24 cellular contexts compared by ENCODE assay signal in genomic region chr3:48084170-48084569, GRCh38.
DNase-seq lines count a peak whose midpoint lies in the region; ATAC-seq, FAIRE-seq and TF ChIP-seq lines count a peak whose summit lies in the region.
"Had no signal": no experiment of that assay in that cellular context is flagged by ENCODE, and none has a peak within 500 bp of the region (broad histone marks: within the 10 kb centered on the region; RNA-seq: fewer than 3 reads in every experiment).

No MANE protein-coding gene starts in this region.

- H3K4me3 Mint-ChIP-seq in effector memory CD8-positive, alpha-beta T cell = no peak overlapping the region
- H3K4me3 Mint-ChIP-seq: activated T-helper 17 cell treated with anti-CD3 and anti-CD28 coated beads, Interleukin-2, amount 50 U/mL, for 72 hours; stimulated activated effector memory CD8-positive, alpha-beta T cell treated with anti-CD3 and anti-CD28 coated beads, Interleukin-12 subunit alpha, Interleukin-12 subunit beta, amount 100 ng/mL, for 72 hours had no signal

- no peak overlapping the region for H3K4me2 ChIP-seq in GM23248 (ENCODE audit: unreplicated experiment)

- WGBS in GM23248 (ENCODE audit: low coverage in 1 of 2, low lambda C conversion rate in 2 of 2, missing lambda C conversion rate in 2 of 2), 2 experiments = 53 to 55% methylated on average over 2 of the region's 2 CpGs
- 61 to 74% methylated on average over 2 of the region's 2 CpGs for WGBS in sigmoid colon, 2 donors
- 60 to 61% methylated on average over 2 of the region's 2 CpGs for WGBS in pancreas, 2 donors

- H3K4me1 Mint-ChIP-seq in effector memory CD8-positive, alpha-beta T cell (ENCODE audit: low read depth in 2 of 2) = peaks cover 20 to 37% of the 10 kb centered on the region in 2 donors

- H2AFZ ChIP-seq in GM23248 = no peak overlapping the region

- intact Hi-C loops in sigmoid colon (cut with DNase I) (loop anchor here (5.0 kb wide), 1 partner anchor 47 kb away; no protein-coding TSS in a partner anchor), pancreas (cut with DNase I) (no loop called here)

- H3K9ac ChIP-seq in GM23248 = peak overlapping the region; percentile 24

- peaks cover 12% of the 10 kb centered on the region; the same call in 1 of the 2 replicates for H3K36me3 ChIP-seq in GM23248 (ENCODE audit: low read depth)
- H3K36me3 ChIP-seq in sigmoid colon = peaks cover 0 to 9% (median 3%) of the 10 kb centered on the region in 4 donors
- no peaks in the 10 kb centered on the region for H3K36me3 ChIP-seq in pancreas
- H3K36me3 ChIP-seq: neutrophil had no signal

- H3K9me2 ChIP-seq in GM23248 (ENCODE audit: insufficient read depth) = no peaks in the 10 kb centered on the region

- TF ChIP-seq EP300 in sigmoid colon (IDR thresholded peaks at IDR 0.05) = no peak

- H3K27ac ChIP-seq in 22Rv1 (0 out of 2 replicates have a peak overlapping the region, but pooled peaks have one; percentile 94), GM23248 (peak overlapping the region; percentile 98), sigmoid colon (peak overlapping the region; percentile 96 to 100 (median 99)), pancreas (no peak overlapping the region)
- H3K27ac ChIP-seq: neutrophil had no signal

- no peaks in the 10 kb centered on the region for H3K9me3 Mint-ChIP-seq in effector memory CD8-positive, alpha-beta T cell
- H3K9me3 Mint-ChIP-seq: activated T-helper 17 cell treated with anti-CD3 and anti-CD28 coated beads, Interleukin-2, amount 50 U/mL, for 72 hours; stimulated activated effector memory CD8-positive, alpha-beta T cell treated with anti-CD3 and anti-CD28 coated beads, Interleukin-12 subunit alpha, Interleukin-12 subunit beta, amount 100 ng/mL, for 72 hours had no signal

- peaks cover 28% of the 10 kb centered on the region for H4K20me1 ChIP-seq in GM23248 (ENCODE audit: insufficient read depth)

- H3K36me3 Mint-ChIP-seq in effector memory CD8-positive, alpha-beta T cell (ENCODE audit: insufficient read depth) = peaks cover 36% of the 10 kb centered on the region

- peaks cover 41% of the 10 kb centered on the region for H3K4me1 ChIP-seq in GM23248 (ENCODE audit: insufficient read depth)
- peaks cover 0 to 65% (median 53%) of the 10 kb centered on the region in 4 donors for H3K4me1 ChIP-seq in sigmoid colon
- peaks cover 17 to 34% (median 29%) of the 10 kb centered on the region in 3 donors for H3K4me1 ChIP-seq in pancreas

- peaks cover 92% of the 10 kb centered on the region for H3K79me2 ChIP-seq in GM23248 (ENCODE audit: insufficient read depth)

- no peaks in the 10 kb centered on the region for H3K27me3 Mint-ChIP-seq in effector memory CD8-positive, alpha-beta T cell
- H3K27me3 Mint-ChIP-seq: activated T-helper 17 cell treated with anti-CD3 and anti-CD28 coated beads, Interleukin-2, amount 50 U/mL, for 72 hours had no signal

- DNase-seq in GM23248 (peak; percentile 9), sigmoid colon (no peak), pancreas (no peak), pons (ENCODE audit: low spot score) (no peak)
- DNase-seq in effector memory CD8-positive, alpha-beta T cell = no peak
- DNase-seq: AML-193, COR-L47, DND-41, hippocampal formation, NCI-H1105, NCI-H2081 treated with DMSO at 0.1 percent for 48 hours, NCI-H510A treated with DMSO at 0.1 percent for 48 hours, T1000 had no signal

- ATAC-seq in effector memory CD8-positive, alpha-beta T cell (replicated peaks) = no peak
- ATAC-seq in HG02981 (IDR thresholded peaks at IDR 0.05; ENCODE audit: unreplicated experiment) (no peak), pancreas (no peak), GM21447 (IDR thresholded peaks at IDR 0.05; ENCODE audit: unreplicated experiment) (no peak)
- ATAC-seq: activated T-helper 17 cell treated with anti-CD3 and anti-CD28 coated beads, Interleukin-2, amount 50 U/mL, for 72 hours; HCT116; sciatic nerve; SK-N-SH treated with all-trans-retinoic acid at 6 μM for 48 hours; stimulated activated effector memory CD8-positive, alpha-beta T cell treated with anti-CD3 and anti-CD28 coated beads, Interleukin-12 subunit alpha, Interleukin-12 subunit beta, amount 100 ng/mL, for 72 hours had no signal

- TF ChIP-seq POLR2A in sigmoid colon (IDR thresholded peaks at IDR 0.05) = no peak

- no peaks in the 10 kb centered on the region for H3K9me3 ChIP-seq in GM23248 (ENCODE audit: low read depth)
- H3K9me3 ChIP-seq in sigmoid colon = no peaks in the 10 kb centered on the region
- no peaks in the 10 kb centered on the region for H3K9me3 ChIP-seq in pancreas
- H3K9me3 ChIP-seq: neutrophil, tibial nerve had no signal

- no peak for FAIRE-seq in pancreas (lab: Jason Lieb, UNC)
- FAIRE-seq: endothelial cell of umbilical vein had no signal

- H3K27ac Mint-ChIP-seq in effector memory CD8-positive, alpha-beta T cell = peak overlapping the region; percentile 46 to 84
- H3K27ac Mint-ChIP-seq: stimulated activated effector memory CD8-positive, alpha-beta T cell treated with anti-CD3 and anti-CD28 coated beads, Interleukin-12 subunit alpha, Interleukin-12 subunit beta, amount 100 ng/mL, for 72 hours had no signal

- no peaks in the 10 kb centered on the region for H3K27me3 ChIP-seq in GM23248 (replicated peaks; ENCODE audit: insufficient read depth)
- no peaks in the 10 kb centered on the region for H3K27me3 ChIP-seq in sigmoid colon
- H3K27me3 ChIP-seq in pancreas = no peaks in the 10 kb centered on the region
- H3K27me3 ChIP-seq: neutrophil, tibial nerve had no signal

- H3F3A ChIP-seq in GM23248 (ENCODE audit: insufficient read depth) = peaks cover 31% of the 10 kb centered on the region

- TF ChIP-seq CTCF in 22Rv1 (IDR thresholded peaks at IDR 0.05) = no peak
- no peak for TF ChIP-seq CTCF in sigmoid colon (IDR thresholded peaks at IDR 0.05)
- TF ChIP-seq CTCF in pancreas (IDR thresholded peaks at IDR 0.05) = no peak

- H3K4me3 ChIP-seq in GM23248 = no peak overlapping the region
- H3K4me3 ChIP-seq in sigmoid colon = no peak overlapping the region
- no peak overlapping the region for H3K4me3 ChIP-seq in pancreas
- H3K4me3 ChIP-seq: tibial nerve had no signal

- in situ Hi-C loops in GM23248 (cut with MboI) = no loop called here

Comparison
In these comparisons a context has a peak if more than half of its experiments do, and no peak if none do; other contexts are left out.
1. H3K27ac ChIP-seq: peak in 22Rv1 (single experiment), GM23248 (single experiment) and sigmoid colon (4 of 4); none in pancreas (0 of 4).